In genomic region chr1:78607334-78607927, GRCh38 we compare ENCODE assay signal across 9 cellular contexts. TPM values are rescaled to one million over a fixed set of nuclear protein-coding genes. Genes with fewer than 3 reads are reported as not detected.
DNase-seq lines count a peak whose midpoint lies in the region; ATAC-seq lines count a peak whose summit lies in the region.
"Had no signal": no experiment of that assay in that cellular context is flagged by ENCODE, and none has a peak within 500 bp of the region (broad histone marks: within the 10 kb centered on the region; RNA-seq: fewer than 3 reads in every experiment).

No MANE protein-coding gene starts in this region.

- no peak overlapping the region for H3K27ac Mint-ChIP-seq in activated T-helper 1 cell treated with anti-CD3 and anti-CD28 coated beads, Interleukin-12 subunit alpha, Interleukin-12 subunit beta, Interleukin-2, Interleukin-4 antibody, amounts not matched to agents 30 ng/mL and 10 ng/mL and 1 ng/mL, durations not matched to agents 14 hours and 24 hours and 36 hours
- H3K27ac Mint-ChIP-seq: stimulated activated naive CD8-positive, alpha-beta T cell treated with anti-CD3 and anti-CD28 coated beads, Interleukin-15, Interleukin-2, amounts not matched to agents 100 ng/mL and 50 ng/mL, for 24 hours had no signal

- peaks cover 40% of the 10 kb centered on the region for H3K27me3 Mint-ChIP-seq in activated T-helper 1 cell treated with anti-CD3 and anti-CD28 coated beads, Interleukin-12 subunit alpha, Interleukin-12 subunit beta, Interleukin-2, Interleukin-4 antibody, amounts not matched to agents 30 ng/mL and 10 ng/mL and 1 ng/mL, durations not matched to agents 14 hours and 24 hours and 36 hours (ENCODE audit: insufficient read depth)
- H3K27me3 Mint-ChIP-seq: stimulated activated naive CD8-positive, alpha-beta T cell treated with anti-CD3 and anti-CD28 coated beads, Interleukin-15, Interleukin-2, amounts not matched to agents 100 ng/mL and 50 ng/mL, for 24 hours had no signal

- H3K9me3 Mint-ChIP-seq in activated T-helper 1 cell treated with anti-CD3 and anti-CD28 coated beads, Interleukin-12 subunit alpha, Interleukin-12 subunit beta, Interleukin-2, Interleukin-4 antibody, amounts not matched to agents 30 ng/mL and 10 ng/mL and 1 ng/mL, durations not matched to agents 14 hours and 24 hours and 36 hours: no peaks in the 10 kb centered on the region
- H3K9me3 Mint-ChIP-seq: stimulated activated naive CD8-positive, alpha-beta T cell treated with anti-CD3 and anti-CD28 coated beads, Interleukin-15, Interleukin-2, amounts not matched to agents 100 ng/mL and 50 ng/mL, for 24 hours had no signal

- peak; percentile 22 to 36 for DNase-seq in AML-193 (lab: John Stamatoyannopoulos, UW)
- peak; percentile 6 for DNase-seq in SW480 (ENCODE audit: low spot score)
- peak; percentile 34 for DNase-seq in kidney glomerular epithelial cell (lab: John Stamatoyannopoulos, UW)
- no peak for DNase-seq in activated T-helper 1 cell treated with anti-CD3 and anti-CD28 coated beads, Interleukin-12 subunit alpha, Interleukin-12 subunit beta, Interleukin-2, Interleukin-4 antibody, amounts not matched to agents 30 ng/mL and 10 ng/mL and 1 ng/mL, durations not matched to agents 14 hours and 24 hours and 36 hours (ENCODE audit: low spot score)

- H3K36me3 Mint-ChIP-seq in activated T-helper 1 cell treated with anti-CD3 and anti-CD28 coated beads, Interleukin-12 subunit alpha, Interleukin-12 subunit beta, Interleukin-2, Interleukin-4 antibody, amounts not matched to agents 30 ng/mL and 10 ng/mL and 1 ng/mL, durations not matched to agents 14 hours and 24 hours and 36 hours (ENCODE audit: low read depth): no peaks in the 10 kb centered on the region

- ATAC-seq in HG02885 (IDR thresholded peaks at IDR 0.05; ENCODE audit: poor library complexity, unreplicated experiment) (peak; percentile 50), HG03175 (IDR thresholded peaks at IDR 0.05; ENCODE audit: unreplicated experiment) (no peak), GM21447 (IDR thresholded peaks at IDR 0.05; ENCODE audit: unreplicated experiment) (no peak), HG03460 (IDR thresholded peaks at IDR 0.05; ENCODE audit: unreplicated experiment) (no peak)

- intact Hi-C loops in activated T-helper 1 cell treated with anti-CD3 and anti-CD28 coated beads, Interleukin-12 subunit alpha, Interleukin-12 subunit beta, Interleukin-2, Interleukin-4 antibody, amounts not matched to agents 30 ng/mL and 10 ng/mL and 1 ng/mL, durations not matched to agents 14 hours and 24 hours and 36 hours (cut with micrococcal nuclease): loop anchor here (2.0 kb wide), 2 partner anchors 463 to 477 kb away; no protein-coding TSS in a partner anchor

- H3K4me1 Mint-ChIP-seq in activated T-helper 1 cell treated with anti-CD3 and anti-CD28 coated beads, Interleukin-12 subunit alpha, Interleukin-12 subunit beta, Interleukin-2, Interleukin-4 antibody, amounts not matched to agents 30 ng/mL and 10 ng/mL and 1 ng/mL, durations not matched to agents 14 hours and 24 hours and 36 hours (ENCODE audit: low read depth): no peaks in the 10 kb centered on the region

- H3K4me3 Mint-ChIP-seq in activated T-helper 1 cell treated with anti-CD3 and anti-CD28 coated beads, Interleukin-12 subunit alpha, Interleukin-12 subunit beta, Interleukin-2, Interleukin-4 antibody, amounts not matched to agents 30 ng/mL and 10 ng/mL and 1 ng/mL, durations not matched to agents 14 hours and 24 hours and 36 hours: no peak overlapping the region
- H3K4me3 Mint-ChIP-seq: stimulated activated naive CD8-positive, alpha-beta T cell treated with anti-CD3 and anti-CD28 coated beads, Interleukin-15, Interleukin-2, amounts not matched to agents 100 ng/mL and 50 ng/mL, for 24 hours had no signal

RNA-seq across cellular contexts. Expression of gene IFI44L, which starts 12.8 kb away (rescaled TPM):
- 16.7 and 21.8 TPM in 2 replicates for total RNA-seq in activated T-helper 1 cell treated with anti-CD3 and anti-CD28 coated beads, Interleukin-12 subunit alpha, Interleukin-12 subunit beta, Interleukin-2, Interleukin-4 antibody, amounts not matched to agents 30 ng/mL and 10 ng/mL and 1 ng/mL, durations not matched to agents 14 hours and 24 hours and 36 hours

RNA-seq across cellular contexts. Expression of gene IFI44, which starts 42.2 kb away (rescaled TPM):
- 26.9 and 28.1 TPM in 2 replicates for total RNA-seq in activated T-helper 1 cell treated with anti-CD3 and anti-CD28 coated beads, Interleukin-12 subunit alpha, Interleukin-12 subunit beta, Interleukin-2, Interleukin-4 antibody, amounts not matched to agents 30 ng/mL and 10 ng/mL and 1 ng/mL, durations not matched to agents 14 hours and 24 hours and 36 hours
